Comparison of ENCODE assay signal across 9 cellular contexts in the genomic region with DNA sequence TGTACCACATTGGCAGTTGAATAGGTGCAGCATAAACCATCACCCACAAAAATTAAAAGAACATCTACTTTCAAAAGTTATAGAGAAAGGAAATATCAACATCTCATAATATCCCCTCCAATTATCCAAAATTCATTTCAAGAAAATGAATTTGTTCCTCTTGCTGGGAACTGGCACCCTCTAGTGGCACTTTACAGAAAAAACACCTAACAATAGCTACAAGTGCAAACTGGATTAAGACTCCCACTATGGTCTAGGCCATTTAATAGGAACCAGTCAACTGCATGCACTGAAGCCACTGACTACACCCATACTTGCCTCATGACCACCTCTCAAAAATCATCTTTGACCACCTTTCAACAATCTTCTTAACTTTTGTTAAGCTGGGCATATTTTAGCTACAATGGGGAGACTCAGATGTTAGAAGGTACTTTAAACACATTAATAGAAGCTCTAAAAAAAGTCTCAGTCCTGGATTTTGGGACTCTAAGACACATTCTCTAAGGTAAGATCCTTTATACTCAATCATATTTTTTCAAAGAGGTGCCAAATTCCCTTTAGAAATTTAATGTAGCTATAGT. TPM values are rescaled to one million over a fixed set of nuclear protein-coding genes. Genes with fewer than 3 reads are reported as not detected.
DNase-seq lines count a peak whose midpoint lies in the region; ATAC-seq, FAIRE-seq and TF ChIP-seq lines count a peak whose summit lies in the region.
"Had no signal": no experiment of that assay in that cellular context is flagged by ENCODE, and none has a peak within 500 bp of the region (broad histone marks: within the 10 kb centered on the region; RNA-seq: fewer than 3 reads in every experiment).

No MANE protein-coding gene starts in this region.

- H3K4me1 Mint-ChIP-seq in brain: peaks cover 6% of the 10 kb centered on the region

- H3K4me3 ChIP-seq in thoracic aorta: no peak overlapping the region

- DNase-seq in NCI-H2081 (lab: John Stamatoyannopoulos, UW) (peak; percentile 35 to 45), NCI-H2081 treated with DMSO at 0.1 percent for 48 hours (lab: John Stamatoyannopoulos, UW) (no peak), NCI-H82 (lab: John Stamatoyannopoulos, UW) (peak; percentile 64), thoracic aorta (ENCODE audit: low spot score) (no peak)

- peak; percentile 80 to 91 for TF ChIP-seq CTCF in brain (conservative IDR thresholded peaks at IDR 0.05)
- peak; percentile 68 for TF ChIP-seq CTCF in thoracic aorta (IDR thresholded peaks at IDR 0.05)

- H3K36me3 ChIP-seq in thoracic aorta: peaks cover 29% of the 10 kb centered on the region

- H3K9me3 Mint-ChIP-seq in brain: no peaks in the 10 kb centered on the region

- peaks cover 53% of the 10 kb centered on the region for H3K36me3 Mint-ChIP-seq in brain

- peak overlapping the region in 3 of 5 experiments; percentile 58 to 74 (median 60) for H3K27ac Mint-ChIP-seq in brain
- H3K27ac Mint-ChIP-seq: activated naive CD8-positive, alpha-beta T cell had no signal

- ATAC-seq in HG02885 (IDR thresholded peaks at IDR 0.05; ENCODE audit: poor library complexity, unreplicated experiment): peak; percentile 60
- no peak for ATAC-seq in thoracic aorta (ENCODE audit: insufficient number of reproducible peaks, low FRiP score, low read depth)
- no peak for ATAC-seq in GM19328 (IDR thresholded peaks at IDR 0.05; ENCODE audit: unreplicated experiment)

- H3K9me3 ChIP-seq in thoracic aorta: no peaks in the 10 kb centered on the region

- peak; percentile 89 for FAIRE-seq in islet of Langerhans (lab: Jason Lieb, UNC)

- no peaks in the 10 kb centered on the region for H3K27me3 Mint-ChIP-seq in brain
- H3K27me3 Mint-ChIP-seq: activated naive CD8-positive, alpha-beta T cell had no signal

- no peak overlapping the region for H3K4me3 Mint-ChIP-seq in brain
- H3K4me3 Mint-ChIP-seq: activated naive CD8-positive, alpha-beta T cell had no signal

- H3K27ac ChIP-seq in thoracic aorta: no peak overlapping the region

- peaks cover 0 to 7% of the 10 kb centered on the region in 2 donors for H3K4me1 ChIP-seq in thoracic aorta (ENCODE audit: control insufficient read depth in 1 of 2, low read depth in 2 of 2)

- no peaks in the 10 kb centered on the region for H3K27me3 ChIP-seq in thoracic aorta (replicated peaks; ENCODE audit: insufficient read depth)

RNA-seq across cellular contexts. Expression of gene TRAF6, which starts 17.3 kb away (rescaled TPM):
- polyA plus RNA-seq in brain (ENCODE audit: insufficient read depth, low read depth, low replicate concordance): 2.6 TPM
- total RNA-seq in thoracic aorta: 10 to 100 TPM; 18.0 to 18.3 TPM

Comparison
In these comparisons a context has a peak if more than half of its experiments do, and no peak if none do; other contexts are left out.
1. DNase-seq: peak in NCI-H2081 (2 of 2) and NCI-H82 (single experiment); none in NCI-H2081 treated with DMSO at 0.1 percent for 48 hours (single experiment) and thoracic aorta (single experiment).